1 cellular context compared by ENCODE assay signal in genomic region chrX:52345402-52345801, GRCh38.
TF ChIP-seq lines count a peak whose summit lies in the region.

No MANE protein-coding gene starts in this region.

TF ChIP-seq in K562, 482 proteins besides CTCF, POLR2A, EP300 and RAD21 (continued from another document):
- TF ChIP-seq SMC3 (conservative IDR thresholded peaks at IDR 0.05; ENCODE audit: insufficient read depth, low read depth, low read length) (peak; percentile 58; the same call in 1 of the 2 replicates), DEAF1 (CRISPR knock-in tag; IDR thresholded peaks at IDR 0.05) (0 out of 2 replicates have a peak, but pooled peaks have one; percentile 27), CC2D1A (IDR thresholded peaks at IDR 0.05) (0 out of 2 replicates have a peak, but pooled peaks have one; percentile 34)
